In genomic region chr10:103921750-103922195, GRCh38 we compare ENCODE assay signal across 9 cellular contexts. TPM values are rescaled to one million over a fixed set of nuclear protein-coding genes. Genes with fewer than 3 reads are reported as not detected.
A peak's percentile ranks its signal among the peaks of the same experiment; 100 is the strongest.
DNase-seq lines count a peak whose midpoint lies in the region; ATAC-seq, FAIRE-seq and TF ChIP-seq lines count a peak whose summit lies in the region.
"Had no signal": no experiment of that assay in that cellular context is flagged by ENCODE, and none has a peak within 500 bp of the region (broad histone marks: within the 10 kb centered on the region; RNA-seq: fewer than 3 reads in every experiment).

No MANE protein-coding gene starts in this region.

- TF ChIP-seq CTCF in D721Med (IDR thresholded peaks at IDR 0.05; ENCODE audit: insufficient read depth, missing control alignments), result peak; percentile 14
- TF ChIP-seq CTCF in HL-60 (IDR thresholded peaks at IDR 0.05; ENCODE audit: insufficient read depth, low read length), result peak; percentile 6
- TF ChIP-seq CTCF in activated CD8-positive, alpha-beta T cell treated with anti-CD3 and anti-CD28 coated beads for 36 hours (IDR thresholded peaks at IDR 0.05), result no peak
- no peak for TF ChIP-seq CTCF in gastrocnemius medialis (IDR thresholded peaks at IDR 0.05 in 4 of 5, conservative IDR thresholded peaks at IDR 0.05 in 1 of 5)

- FAIRE-seq in D721Med (lab: Jason Lieb, UNC), result no peak

- CTCF ChIA-PET in activated CD8-positive, alpha-beta T cell treated with anti-CD3 and anti-CD28 coated beads for 36 hours (lab: Charles Lee), result interaction anchor here (0.9 to 1.7 kb wide), 4 partner anchors 12 to 41 kb away, joined by 3 to 11 read pairs (median 4); no protein-coding TSS in a partner anchor

- intact Hi-C loops in activated CD8-positive, alpha-beta T cell treated with anti-CD3 and anti-CD28 coated beads for 36 hours (cut with micrococcal nuclease), result no loop called here
- intact Hi-C loops in gastrocnemius medialis (cut with DNase I; ENCODE audit: low total_unique reads), result no loop called here

- TF ChIP-seq POLR2A in gastrocnemius medialis (IDR thresholded peaks at IDR 0.05), result no peak

- H3K9me3 ChIP-seq in gastrocnemius medialis, result no peaks in the 10 kb centered on the region
- H3K9me3 ChIP-seq: left ventricle myocardium inferior had no signal

- no peaks in the 10 kb centered on the region for H3K36me3 ChIP-seq in gastrocnemius medialis
- H3K36me3 ChIP-seq: left ventricle myocardium inferior had no signal

- peaks cover 13 to 14% of the 10 kb centered on the region in 2 donors for H3K4me1 ChIP-seq in gastrocnemius medialis

- no peaks in the 10 kb centered on the region for H3K36me3 Mint-ChIP-seq in activated CD8-positive, alpha-beta T cell treated with anti-CD3 and anti-CD28 coated beads for 36 hours (ENCODE audit: low read depth)

- peak overlapping the region; percentile 36 for H3K27ac ChIP-seq in HL-60 (replicated peaks)
- no peak overlapping the region for H3K27ac ChIP-seq in gastrocnemius medialis
- H3K27ac ChIP-seq: left ventricle myocardium inferior had no signal

- H3K27ac Mint-ChIP-seq in activated CD8-positive, alpha-beta T cell treated with anti-CD3 and anti-CD28 coated beads for 36 hours, result no peak overlapping the region

- no peak overlapping the region for H3K4me3 ChIP-seq in HL-60 (replicated peaks; ENCODE audit: insufficient read depth, low read length)
- no peak overlapping the region for H3K4me3 ChIP-seq in gastrocnemius medialis
- H3K4me3 ChIP-seq: left ventricle myocardium inferior had no signal

- H3K27me3 ChIP-seq in HL-60 (ENCODE audit: insufficient read depth, poor library complexity, severe bottlenecking), result no peaks in the 10 kb centered on the region
- H3K27me3 ChIP-seq in gastrocnemius medialis, result no peaks in the 10 kb centered on the region

- POLR2A ChIA-PET in activated CD8-positive, alpha-beta T cell treated with anti-CD3 and anti-CD28 coated beads for 36 hours (lab: Charles Lee), result interaction anchor here (1.1 kb wide), 2 partner anchors 10 to 19 kb away, joined by 3 read pairs; no protein-coding TSS in a partner anchor

- in situ Hi-C loops in gastrocnemius medialis (cut with MboI; ENCODE audit: low sequenced_read_pairs in 4 of 4), result loop anchor here in 1 of 4 donors (25.0 kb wide), 1 partner anchor 191 kb away; the partner anchor contains the start of gene SFR1

- H3K27me3 Mint-ChIP-seq in activated CD8-positive, alpha-beta T cell treated with anti-CD3 and anti-CD28 coated beads for 36 hours, result no peaks in the 10 kb centered on the region

- no peak overlapping the region for H3K4me3 Mint-ChIP-seq in activated CD8-positive, alpha-beta T cell treated with anti-CD3 and anti-CD28 coated beads for 36 hours

- no peak for DNase-seq in D721Med (ENCODE audit: insufficient read length, low spot score)
- DNase-seq in HL-60 (ENCODE audit: low read depth in 1 of 2, low spot score in 1 of 2), result peak; percentile 49 to 86
- DNase-seq in activated CD8-positive, alpha-beta T cell treated with anti-CD3 and anti-CD28 coated beads for 36 hours, result peak; percentile 68
- DNase-seq in kidney tubule cell (ENCODE audit: low spot score), result peak; percentile 30
- no peak for DNase-seq in gastrocnemius medialis
- no peak for DNase-seq in NCI-H2196 (lab: John Stamatoyannopoulos, UW; ENCODE audit: unreplicated experiment)
- DNase-seq in HPDE6-E6E7 (ENCODE audit: extremely low spot score), result no peak
- DNase-seq: left ventricle myocardium inferior had no signal

- H3K9me3 Mint-ChIP-seq in activated CD8-positive, alpha-beta T cell treated with anti-CD3 and anti-CD28 coated beads for 36 hours, result no peaks in the 10 kb centered on the region

- ATAC-seq in activated CD8-positive, alpha-beta T cell treated with anti-CD3 and anti-CD28 coated beads for 36 hours, result no peak
- no peak for ATAC-seq in GM19328 (IDR thresholded peaks at IDR 0.05; ENCODE audit: unreplicated experiment)
- ATAC-seq in gastrocnemius medialis, result no peak

- H3K4me1 Mint-ChIP-seq in activated CD8-positive, alpha-beta T cell treated with anti-CD3 and anti-CD28 coated beads for 36 hours (ENCODE audit: low read depth), result peaks cover 6% of the 10 kb centered on the region

RNA-seq across cellular contexts. Expression of gene STN1, which starts 3.8 kb away (rescaled TPM):
- total RNA-seq in activated CD8-positive, alpha-beta T cell treated with anti-CD3 and anti-CD28 coated beads for 36 hours, result 10 to 100 TPM; 32.1 to 32.4 TPM
- total RNA-seq in gastrocnemius medialis, result 10 to 100 TPM; 15.1 to 24.7 (median 20.5) TPM

RNA-seq across cellular contexts. Expression of gene SLK, which starts 45.2 kb away (rescaled TPM):
- 10 to 100 TPM; 17.8 to 19.2 TPM for total RNA-seq in activated CD8-positive, alpha-beta T cell treated with anti-CD3 and anti-CD28 coated beads for 36 hours
- total RNA-seq in gastrocnemius medialis, result 10 to 100 TPM; 43.3 to 53.3 (median 49.8) TPM

Comparison
In these comparisons a context has a peak if more than half of its experiments do, and no peak if none do; other contexts are left out.
1. DNase-seq: peak in HL-60 (2 of 2), activated CD8-positive, alpha-beta T cell treated with anti-CD3 and anti-CD28 coated beads for 36 hours (single experiment) and kidney tubule cell (single experiment); none in D721Med (single experiment), gastrocnemius medialis (0 of 2), NCI-H2196 (single experiment) and HPDE6-E6E7 (single experiment).
2. CTCF ChIP-seq: peak in D721Med (single experiment) and HL-60 (single experiment); none in activated CD8-positive, alpha-beta T cell treated with anti-CD3 and anti-CD28 coated beads for 36 hours (single experiment) and gastrocnemius medialis (0 of 5).